ENCODE assay signal across 1 cellular context in genomic region chr2:24122356-24123211, GRCh38.
TF ChIP-seq lines count a peak whose summit lies in the region.

No MANE protein-coding gene starts in this region.

TF ChIP-seq in neural cell, 6 proteins besides CTCF, POLR2A, EP300 and RAD21 (continued from another document):
- TF ChIP-seq REST (IDR thresholded peaks at IDR 0.05; ENCODE audit: borderline replicate concordance), result no peak
